In the genomic region with DNA sequence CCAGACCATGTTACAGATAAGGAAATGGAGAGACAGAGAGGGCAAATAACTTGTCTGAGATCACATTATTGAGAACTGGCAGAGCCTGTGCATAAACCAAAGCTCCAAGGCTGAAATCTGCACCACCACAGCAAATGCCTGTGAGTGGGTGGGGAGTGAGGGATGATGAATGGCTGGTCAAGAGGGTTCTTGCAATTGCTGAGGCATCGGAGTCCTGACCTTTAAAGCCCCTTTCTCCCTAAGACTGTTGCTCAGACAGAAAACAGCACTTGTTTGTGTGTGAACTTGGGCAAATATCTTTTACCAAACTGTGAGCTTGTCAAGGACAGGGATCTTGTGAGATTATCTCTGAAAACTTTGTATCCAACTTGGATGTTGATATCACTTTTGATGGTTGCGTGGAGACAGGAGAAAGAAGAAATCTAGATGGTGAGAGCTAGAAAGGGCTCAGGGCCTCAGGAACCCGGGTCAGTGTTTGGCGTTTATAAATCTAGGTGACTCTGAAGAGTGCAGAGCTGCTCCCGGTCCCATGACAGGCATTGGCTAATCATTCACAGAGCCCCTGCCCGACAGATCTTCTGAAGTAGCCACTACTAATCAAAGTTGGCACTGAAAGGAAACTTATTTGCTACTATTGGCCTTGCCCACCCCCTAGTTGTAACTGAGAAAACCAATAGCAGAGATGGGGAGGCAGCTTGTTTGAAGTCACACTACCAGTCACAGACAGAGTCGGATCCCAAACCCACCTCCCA, we compare ENCODE assay signal across 31 cellular contexts.
A peak's percentile ranks its signal among the peaks of the same experiment; 100 is the strongest.
DNase-seq lines count a peak whose midpoint lies in the region; ATAC-seq and TF ChIP-seq lines count a peak whose summit lies in the region.
"Had no signal": no experiment of that assay in that cellular context is flagged by ENCODE, and none has a peak within 500 bp of the region (broad histone marks: within the 10 kb centered on the region; RNA-seq: fewer than 3 reads in every experiment).

No MANE protein-coding gene starts in this region.

- peaks cover 32% of the 10 kb centered on the region for H3K27me3 Mint-ChIP-seq in activated naive CD8-positive, alpha-beta T cell treated with anti-CD3 and anti-CD28 coated beads, Interleukin-2, amount 10 ng/mL, durations not matched to agents 7 days and 5 days
- H3K27me3 Mint-ChIP-seq in activated naive CD8-positive, alpha-beta T cell treated with anti-CD3 and anti-CD28 coated beads, Interleukin-2, amount 50 U/mL, for 24 hours, result peaks cover 10% of the 10 kb centered on the region
- peaks cover 42% of the 10 kb centered on the region for H3K27me3 Mint-ChIP-seq in nephron progenitor cell (ENCODE audit: low read depth, poor library complexity)

- peaks cover 15% of the 10 kb centered on the region for H3K4me1 Mint-ChIP-seq in activated naive CD8-positive, alpha-beta T cell treated with anti-CD3 and anti-CD28 coated beads, Interleukin-2, amount 10 ng/mL, durations not matched to agents 7 days and 5 days
- H3K4me1 Mint-ChIP-seq in activated naive CD8-positive, alpha-beta T cell treated with anti-CD3 and anti-CD28 coated beads, Interleukin-2, amount 50 U/mL, for 24 hours, result no peaks in the 10 kb centered on the region
- peaks cover 100% of the 10 kb centered on the region for H3K4me1 Mint-ChIP-seq in nephron progenitor cell
- H3K4me1 Mint-ChIP-seq: activated B cell treated with CpG ODN at 0.5 μM for 24 hours; CD4-positive, CD25-positive, alpha-beta regulatory T cell; stimulated activated effector memory CD8-positive, alpha-beta T cell treated with anti-CD3 and anti-CD28 coated beads, Interleukin-12 subunit alpha, Interleukin-12 subunit beta, amount 100 ng/mL, for 72 hours had no signal

- peak overlapping the region; percentile 40 for H3K27ac Mint-ChIP-seq in activated naive CD8-positive, alpha-beta T cell treated with anti-CD3 and anti-CD28 coated beads, Interleukin-2, amount 10 ng/mL, durations not matched to agents 7 days and 5 days
- H3K27ac Mint-ChIP-seq in activated naive CD8-positive, alpha-beta T cell treated with anti-CD3 and anti-CD28 coated beads, Interleukin-2, amount 50 U/mL, for 24 hours, result no peak overlapping the region
- H3K27ac Mint-ChIP-seq in nephron progenitor cell, result peak overlapping the region; percentile 76
- H3K27ac Mint-ChIP-seq: activated B cell treated with CpG ODN at 0.5 μM for 24 hours; CD4-positive, CD25-positive, alpha-beta regulatory T cell; naive B cell; stimulated activated effector memory CD8-positive, alpha-beta T cell treated with anti-CD3 and anti-CD28 coated beads, Interleukin-12 subunit alpha, Interleukin-12 subunit beta, amount 100 ng/mL, for 72 hours had no signal

- intact Hi-C loops in left colon (cut with DNase I, micrococcal nuclease), result no loop called here

- H3K36me3 Mint-ChIP-seq in activated naive CD8-positive, alpha-beta T cell treated with anti-CD3 and anti-CD28 coated beads, Interleukin-2, amount 10 ng/mL, durations not matched to agents 7 days and 5 days, result no peaks in the 10 kb centered on the region
- no peaks in the 10 kb centered on the region for H3K36me3 Mint-ChIP-seq in activated naive CD8-positive, alpha-beta T cell treated with anti-CD3 and anti-CD28 coated beads, Interleukin-2, amount 50 U/mL, for 24 hours (ENCODE audit: low read depth)
- no peaks in the 10 kb centered on the region for H3K36me3 Mint-ChIP-seq in nephron progenitor cell (ENCODE audit: low read depth)
- H3K36me3 Mint-ChIP-seq: brain; CD4-positive, CD25-positive, alpha-beta regulatory T cell; naive B cell; stimulated activated effector memory CD8-positive, alpha-beta T cell treated with anti-CD3 and anti-CD28 coated beads, Interleukin-12 subunit alpha, Interleukin-12 subunit beta, amount 100 ng/mL, for 72 hours had no signal

- no peak for DNase-seq in activated naive CD8-positive, alpha-beta T cell treated with anti-CD3 and anti-CD28 coated beads, Interleukin-2, amount 10 ng/mL, durations not matched to agents 7 days and 5 days
- DNase-seq in activated naive CD8-positive, alpha-beta T cell treated with anti-CD3 and anti-CD28 coated beads, Interleukin-2, amount 50 U/mL, for 24 hours, result no peak
- peak in 1 of 2 donors; percentile 41 for DNase-seq in left colon
- DNase-seq in nephron progenitor cell, result no peak
- DNase-seq in NCI-H2081 treated with DMSO at 0.1 percent for 48 hours (lab: John Stamatoyannopoulos, UW), result no peak
- DNase-seq in NCI-H345 (lab: John Stamatoyannopoulos, UW), result no peak
- no peak for DNase-seq in NCI-H1694 (lab: John Stamatoyannopoulos, UW)
- DNase-seq: 8988T; activated B cell treated with CpG ODN at 0.5 μM for 24 hours; activated CD4-positive, alpha-beta T cell treated with anti-CD3 and anti-CD28 coated beads, Interleukin-2, amount 50 U/mL, for 1 hour; activated naive CD4-positive, alpha-beta T cell; activated T-cell treated with anti-CD3 and anti-CD28 coated beads, Interleukin-2, amount 50 U/mL, for 48 hours; CD4-positive, CD25-positive, alpha-beta regulatory T cell; EL; gastrocnemius medialis; GOT3; hippocampal formation; KG1; left lung; mesendoderm; naive B cell; NCI-H1092 treated with DMSO at 0.1 percent for 48 hours; NCI-H1930; NCI-H524 treated with DMSO at 0.1 percent for 48 hours; SK-N-SH; substantia nigra; upper lobe of left lung had no signal

- no peaks in the 10 kb centered on the region for H3K9me3 Mint-ChIP-seq in activated naive CD8-positive, alpha-beta T cell treated with anti-CD3 and anti-CD28 coated beads, Interleukin-2, amount 10 ng/mL, durations not matched to agents 7 days and 5 days
- no peaks in the 10 kb centered on the region for H3K9me3 Mint-ChIP-seq in activated naive CD8-positive, alpha-beta T cell treated with anti-CD3 and anti-CD28 coated beads, Interleukin-2, amount 50 U/mL, for 24 hours
- H3K9me3 Mint-ChIP-seq in nephron progenitor cell, result no peaks in the 10 kb centered on the region
- H3K9me3 Mint-ChIP-seq: activated B cell treated with CpG ODN at 0.5 μM for 24 hours; brain; naive B cell; stimulated activated effector memory CD8-positive, alpha-beta T cell treated with anti-CD3 and anti-CD28 coated beads, Interleukin-12 subunit alpha, Interleukin-12 subunit beta, amount 100 ng/mL, for 72 hours had no signal

- POLR2A ChIA-PET in activated naive CD8-positive, alpha-beta T cell treated with anti-CD3 and anti-CD28 coated beads, Interleukin-2, amount 10 ng/mL, durations not matched to agents 7 days and 5 days (lab: Charles Lee), result no interaction called here

- no peak for TF ChIP-seq CTCF in nephron progenitor cell (IDR thresholded peaks at IDR 0.05)

- no peak for ATAC-seq in activated naive CD8-positive, alpha-beta T cell treated with anti-CD3 and anti-CD28 coated beads, Interleukin-2, amount 10 ng/mL, durations not matched to agents 7 days and 5 days (ENCODE audit: low read depth)
- no peak for ATAC-seq in activated naive CD8-positive, alpha-beta T cell treated with anti-CD3 and anti-CD28 coated beads, Interleukin-2, amount 50 U/mL, for 24 hours
- ATAC-seq in left colon, result peak; percentile 37
- no peak for ATAC-seq in GM21717 (IDR thresholded peaks at IDR 0.05; ENCODE audit: unreplicated experiment)
- ATAC-seq: gastrocnemius medialis; Right ventricle myocardium inferior; stimulated activated effector memory CD8-positive, alpha-beta T cell treated with anti-CD3 and anti-CD28 coated beads, Interleukin-12 subunit alpha, Interleukin-12 subunit beta, amount 100 ng/mL, for 72 hours had no signal

- no peak overlapping the region for H3K4me3 Mint-ChIP-seq in activated naive CD8-positive, alpha-beta T cell treated with anti-CD3 and anti-CD28 coated beads, Interleukin-2, amount 10 ng/mL, durations not matched to agents 7 days and 5 days
- no peak overlapping the region for H3K4me3 Mint-ChIP-seq in activated naive CD8-positive, alpha-beta T cell treated with anti-CD3 and anti-CD28 coated beads, Interleukin-2, amount 50 U/mL, for 24 hours
- peak overlapping the region; percentile 28 for H3K4me3 Mint-ChIP-seq in nephron progenitor cell
- H3K4me3 Mint-ChIP-seq: activated B cell treated with CpG ODN at 0.5 μM for 24 hours; brain; CD4-positive, CD25-positive, alpha-beta regulatory T cell; naive B cell; stimulated activated effector memory CD8-positive, alpha-beta T cell treated with anti-CD3 and anti-CD28 coated beads, Interleukin-12 subunit alpha, Interleukin-12 subunit beta, amount 100 ng/mL, for 72 hours had no signal
